Comparison of ENCODE assay signal across 1 cellular context in the genomic region with DNA sequence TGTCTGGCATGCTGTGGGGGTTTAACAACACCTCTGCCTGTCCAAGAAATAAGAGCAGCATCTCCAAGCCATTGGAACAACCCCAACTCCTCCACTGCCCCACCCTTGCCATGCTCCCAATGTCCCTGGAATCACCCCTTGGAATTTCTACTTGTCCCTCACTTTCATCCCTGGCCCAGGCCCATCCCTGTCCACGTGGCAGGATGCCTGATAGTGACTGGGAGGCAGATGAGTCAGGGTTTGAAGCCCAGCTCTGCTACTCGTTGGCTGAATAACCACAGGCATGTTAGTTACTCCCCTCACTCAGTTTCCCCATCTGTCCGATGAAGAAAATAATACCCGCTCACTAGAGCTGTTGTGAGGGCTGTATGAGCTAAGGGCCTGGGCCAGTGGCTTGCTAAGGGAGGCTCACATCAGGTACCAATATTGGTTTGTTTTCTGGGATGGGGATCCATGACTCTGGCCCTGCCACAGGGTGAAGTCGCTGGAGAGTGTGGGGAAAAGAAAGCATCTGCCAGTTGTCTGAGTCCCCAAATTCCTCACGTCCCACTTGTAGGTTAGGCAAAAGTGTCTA.
TF ChIP-seq lines count a peak whose summit lies in the region.

No MANE protein-coding gene starts in this region.

TF ChIP-seq in K562, 482 proteins besides CTCF, POLR2A, EP300 and RAD21 (continued from another document):
- TF ChIP-seq, protein P1, sequence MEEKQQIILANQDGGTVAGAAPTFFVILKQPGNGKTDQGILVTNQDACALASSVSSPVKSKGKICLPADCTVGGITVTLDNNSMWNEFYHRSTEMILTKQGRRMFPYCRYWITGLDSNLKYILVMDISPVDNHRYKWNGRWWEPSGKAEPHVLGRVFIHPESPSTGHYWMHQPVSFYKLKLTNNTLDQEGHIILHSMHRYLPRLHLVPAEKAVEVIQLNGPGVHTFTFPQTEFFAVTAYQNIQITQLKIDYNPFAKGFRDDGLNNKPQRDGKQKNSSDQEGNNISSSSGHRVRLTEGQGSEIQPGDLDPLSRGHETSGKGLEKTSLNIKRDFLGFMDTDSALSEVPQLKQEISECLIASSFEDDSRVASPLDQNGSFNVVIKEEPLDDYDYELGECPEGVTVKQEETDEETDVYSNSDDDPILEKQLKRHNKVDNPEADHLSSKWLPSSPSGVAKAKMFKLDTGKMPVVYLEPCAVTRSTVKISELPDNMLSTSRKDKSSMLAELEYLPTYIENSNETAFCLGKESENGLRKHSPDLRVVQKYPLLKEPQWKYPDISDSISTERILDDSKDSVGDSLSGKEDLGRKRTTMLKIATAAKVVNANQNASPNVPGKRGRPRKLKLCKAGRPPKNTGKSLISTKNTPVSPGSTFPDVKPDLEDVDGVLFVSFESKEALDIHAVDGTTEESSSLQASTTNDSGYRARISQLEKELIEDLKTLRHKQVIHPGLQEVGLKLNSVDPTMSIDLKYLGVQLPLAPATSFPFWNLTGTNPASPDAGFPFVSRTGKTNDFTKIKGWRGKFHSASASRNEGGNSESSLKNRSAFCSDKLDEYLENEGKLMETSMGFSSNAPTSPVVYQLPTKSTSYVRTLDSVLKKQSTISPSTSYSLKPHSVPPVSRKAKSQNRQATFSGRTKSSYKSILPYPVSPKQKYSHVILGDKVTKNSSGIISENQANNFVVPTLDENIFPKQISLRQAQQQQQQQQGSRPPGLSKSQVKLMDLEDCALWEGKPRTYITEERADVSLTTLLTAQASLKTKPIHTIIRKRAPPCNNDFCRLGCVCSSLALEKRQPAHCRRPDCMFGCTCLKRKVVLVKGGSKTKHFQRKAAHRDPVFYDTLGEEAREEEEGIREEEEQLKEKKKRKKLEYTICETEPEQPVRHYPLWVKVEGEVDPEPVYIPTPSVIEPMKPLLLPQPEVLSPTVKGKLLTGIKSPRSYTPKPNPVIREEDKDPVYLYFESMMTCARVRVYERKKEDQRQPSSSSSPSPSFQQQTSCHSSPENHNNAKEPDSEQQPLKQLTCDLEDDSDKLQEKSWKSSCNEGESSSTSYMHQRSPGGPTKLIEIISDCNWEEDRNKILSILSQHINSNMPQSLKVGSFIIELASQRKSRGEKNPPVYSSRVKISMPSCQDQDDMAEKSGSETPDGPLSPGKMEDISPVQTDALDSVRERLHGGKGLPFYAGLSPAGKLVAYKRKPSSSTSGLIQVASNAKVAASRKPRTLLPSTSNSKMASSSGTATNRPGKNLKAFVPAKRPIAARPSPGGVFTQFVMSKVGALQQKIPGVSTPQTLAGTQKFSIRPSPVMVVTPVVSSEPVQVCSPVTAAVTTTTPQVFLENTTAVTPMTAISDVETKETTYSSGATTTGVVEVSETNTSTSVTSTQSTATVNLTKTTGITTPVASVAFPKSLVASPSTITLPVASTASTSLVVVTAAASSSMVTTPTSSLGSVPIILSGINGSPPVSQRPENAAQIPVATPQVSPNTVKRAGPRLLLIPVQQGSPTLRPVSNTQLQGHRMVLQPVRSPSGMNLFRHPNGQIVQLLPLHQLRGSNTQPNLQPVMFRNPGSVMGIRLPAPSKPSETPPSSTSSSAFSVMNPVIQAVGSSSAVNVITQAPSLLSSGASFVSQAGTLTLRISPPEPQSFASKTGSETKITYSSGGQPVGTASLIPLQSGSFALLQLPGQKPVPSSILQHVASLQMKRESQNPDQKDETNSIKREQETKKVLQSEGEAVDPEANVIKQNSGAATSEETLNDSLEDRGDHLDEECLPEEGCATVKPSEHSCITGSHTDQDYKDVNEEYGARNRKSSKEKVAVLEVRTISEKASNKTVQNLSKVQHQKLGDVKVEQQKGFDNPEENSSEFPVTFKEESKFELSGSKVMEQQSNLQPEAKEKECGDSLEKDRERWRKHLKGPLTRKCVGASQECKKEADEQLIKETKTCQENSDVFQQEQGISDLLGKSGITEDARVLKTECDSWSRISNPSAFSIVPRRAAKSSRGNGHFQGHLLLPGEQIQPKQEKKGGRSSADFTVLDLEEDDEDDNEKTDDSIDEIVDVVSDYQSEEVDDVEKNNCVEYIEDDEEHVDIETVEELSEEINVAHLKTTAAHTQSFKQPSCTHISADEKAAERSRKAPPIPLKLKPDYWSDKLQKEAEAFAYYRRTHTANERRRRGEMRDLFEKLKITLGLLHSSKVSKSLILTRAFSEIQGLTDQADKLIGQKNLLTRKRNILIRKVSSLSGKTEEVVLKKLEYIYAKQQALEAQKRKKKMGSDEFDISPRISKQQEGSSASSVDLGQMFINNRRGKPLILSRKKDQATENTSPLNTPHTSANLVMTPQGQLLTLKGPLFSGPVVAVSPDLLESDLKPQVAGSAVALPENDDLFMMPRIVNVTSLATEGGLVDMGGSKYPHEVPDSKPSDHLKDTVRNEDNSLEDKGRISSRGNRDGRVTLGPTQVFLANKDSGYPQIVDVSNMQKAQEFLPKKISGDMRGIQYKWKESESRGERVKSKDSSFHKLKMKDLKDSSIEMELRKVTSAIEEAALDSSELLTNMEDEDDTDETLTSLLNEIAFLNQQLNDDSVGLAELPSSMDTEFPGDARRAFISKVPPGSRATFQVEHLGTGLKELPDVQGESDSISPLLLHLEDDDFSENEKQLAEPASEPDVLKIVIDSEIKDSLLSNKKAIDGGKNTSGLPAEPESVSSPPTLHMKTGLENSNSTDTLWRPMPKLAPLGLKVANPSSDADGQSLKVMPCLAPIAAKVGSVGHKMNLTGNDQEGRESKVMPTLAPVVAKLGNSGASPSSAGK (IDR thresholded peaks at IDR 0.05): 0 out of 2 replicates have a peak, but pooled peaks have one; percentile 27
- TF ChIP-seq KLF10 (CRISPR knock-in tag; IDR thresholded peaks at IDR 0.05) (no peak), ZBTB7A (IDR thresholded peaks at IDR 0.05; ENCODE audit: borderline replicate concordance, control insufficient read depth, low read depth, low read length) (no peak), DMBX1 (CRISPR knock-in tag; IDR thresholded peaks at IDR 0.05; ENCODE audit: borderline replicate concordance) (peak; percentile 54; the same call in 1 of the 2 replicates), ZNF584 (CRISPR knock-in tag; IDR thresholded peaks at IDR 0.05; ENCODE audit: low read depth) (0 out of 2 replicates have a peak, but pooled peaks have one; percentile 42), MAFK (IDR thresholded peaks at IDR 0.05; ENCODE audit: low read length) (no peak), FOSL1 (tag; conservative IDR thresholded peaks at IDR 0.05) (peak; percentile 45), RBM34 (IDR thresholded peaks at IDR 0.05; ENCODE audit: borderline replicate concordance, insufficient read depth, low read length) (no peak)
- TF ChIP-seq, protein P2, sequence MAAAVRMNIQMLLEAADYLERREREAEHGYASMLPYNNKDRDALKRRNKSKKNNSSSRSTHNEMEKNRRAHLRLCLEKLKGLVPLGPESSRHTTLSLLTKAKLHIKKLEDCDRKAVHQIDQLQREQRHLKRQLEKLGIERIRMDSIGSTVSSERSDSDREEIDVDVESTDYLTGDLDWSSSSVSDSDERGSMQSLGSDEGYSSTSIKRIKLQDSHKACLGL (CRISPR knock-in tag; IDR thresholded peaks at IDR 0.05; ENCODE audit: borderline replicate concordance, poor library complexity, severe bottlenecking): no peak
- TF ChIP-seq, protein P3, sequence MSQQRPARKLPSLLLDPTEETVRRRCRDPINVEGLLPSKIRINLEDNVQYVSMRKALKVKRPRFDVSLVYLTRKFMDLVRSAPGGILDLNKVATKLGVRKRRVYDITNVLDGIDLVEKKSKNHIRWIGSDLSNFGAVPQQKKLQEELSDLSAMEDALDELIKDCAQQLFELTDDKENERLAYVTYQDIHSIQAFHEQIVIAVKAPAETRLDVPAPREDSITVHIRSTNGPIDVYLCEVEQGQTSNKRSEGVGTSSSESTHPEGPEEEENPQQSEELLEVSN (IDR thresholded peaks at IDR 0.05; ENCODE audit: borderline replicate concordance in 1 of 2, extremely low read depth in 1 of 2, insufficient read depth in 1 of 2, insufficient read length in 1 of 2, low read depth in 1 of 2, low read length in 1 of 2, poor library complexity in 1 of 2, severe bottlenecking in 1 of 2): peak in 1 of 2 experiments; percentile 42
- TF ChIP-seq, protein P4, sequence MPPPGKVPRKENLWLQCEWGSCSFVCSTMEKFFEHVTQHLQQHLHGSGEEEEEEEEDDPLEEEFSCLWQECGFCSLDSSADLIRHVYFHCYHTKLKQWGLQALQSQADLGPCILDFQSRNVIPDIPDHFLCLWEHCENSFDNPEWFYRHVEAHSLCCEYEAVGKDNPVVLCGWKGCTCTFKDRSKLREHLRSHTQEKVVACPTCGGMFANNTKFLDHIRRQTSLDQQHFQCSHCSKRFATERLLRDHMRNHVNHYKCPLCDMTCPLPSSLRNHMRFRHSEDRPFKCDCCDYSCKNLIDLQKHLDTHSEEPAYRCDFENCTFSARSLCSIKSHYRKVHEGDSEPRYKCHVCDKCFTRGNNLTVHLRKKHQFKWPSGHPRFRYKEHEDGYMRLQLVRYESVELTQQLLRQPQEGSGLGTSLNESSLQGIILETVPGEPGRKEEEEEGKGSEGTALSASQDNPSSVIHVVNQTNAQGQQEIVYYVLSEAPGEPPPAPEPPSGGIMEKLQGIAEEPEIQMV (tag; conservative IDR thresholded peaks at IDR 0.05; ENCODE audit: low read depth): no peak
- TF ChIP-seq, protein P5, sequence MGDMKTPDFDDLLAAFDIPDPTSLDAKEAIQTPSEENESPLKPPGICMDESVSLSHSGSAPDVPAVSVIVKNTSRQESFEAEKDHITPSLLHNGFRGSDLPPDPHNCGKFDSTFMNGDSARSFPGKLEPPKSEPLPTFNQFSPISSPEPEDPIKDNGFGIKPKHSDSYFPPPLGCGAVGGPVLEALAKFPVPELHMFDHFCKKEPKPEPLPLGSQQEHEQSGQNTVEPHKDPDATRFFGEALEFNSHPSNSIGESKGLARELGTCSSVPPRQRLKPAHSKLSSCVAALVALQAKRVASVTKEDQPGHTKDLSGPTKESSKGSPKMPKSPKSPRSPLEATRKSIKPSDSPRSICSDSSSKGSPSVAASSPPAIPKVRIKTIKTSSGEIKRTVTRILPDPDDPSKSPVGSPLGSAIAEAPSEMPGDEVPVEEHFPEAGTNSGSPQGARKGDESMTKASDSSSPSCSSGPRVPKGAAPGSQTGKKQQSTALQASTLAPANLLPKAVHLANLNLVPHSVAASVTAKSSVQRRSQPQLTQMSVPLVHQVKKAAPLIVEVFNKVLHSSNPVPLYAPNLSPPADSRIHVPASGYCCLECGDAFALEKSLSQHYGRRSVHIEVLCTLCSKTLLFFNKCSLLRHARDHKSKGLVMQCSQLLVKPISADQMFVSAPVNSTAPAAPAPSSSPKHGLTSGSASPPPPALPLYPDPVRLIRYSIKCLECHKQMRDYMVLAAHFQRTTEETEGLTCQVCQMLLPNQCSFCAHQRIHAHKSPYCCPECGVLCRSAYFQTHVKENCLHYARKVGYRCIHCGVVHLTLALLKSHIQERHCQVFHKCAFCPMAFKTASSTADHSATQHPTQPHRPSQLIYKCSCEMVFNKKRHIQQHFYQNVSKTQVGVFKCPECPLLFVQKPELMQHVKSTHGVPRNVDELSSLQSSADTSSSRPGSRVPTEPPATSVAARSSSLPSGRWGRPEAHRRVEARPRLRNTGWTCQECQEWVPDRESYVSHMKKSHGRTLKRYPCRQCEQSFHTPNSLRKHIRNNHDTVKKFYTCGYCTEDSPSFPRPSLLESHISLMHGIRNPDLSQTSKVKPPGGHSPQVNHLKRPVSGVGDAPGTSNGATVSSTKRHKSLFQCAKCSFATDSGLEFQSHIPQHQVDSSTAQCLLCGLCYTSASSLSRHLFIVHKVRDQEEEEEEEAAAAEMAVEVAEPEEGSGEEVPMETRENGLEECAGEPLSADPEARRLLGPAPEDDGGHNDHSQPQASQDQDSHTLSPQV (IDR thresholded peaks at IDR 0.05): 0 out of 2 replicates have a peak, but pooled peaks have one; percentile 24
- TF ChIP-seq, protein P6, sequence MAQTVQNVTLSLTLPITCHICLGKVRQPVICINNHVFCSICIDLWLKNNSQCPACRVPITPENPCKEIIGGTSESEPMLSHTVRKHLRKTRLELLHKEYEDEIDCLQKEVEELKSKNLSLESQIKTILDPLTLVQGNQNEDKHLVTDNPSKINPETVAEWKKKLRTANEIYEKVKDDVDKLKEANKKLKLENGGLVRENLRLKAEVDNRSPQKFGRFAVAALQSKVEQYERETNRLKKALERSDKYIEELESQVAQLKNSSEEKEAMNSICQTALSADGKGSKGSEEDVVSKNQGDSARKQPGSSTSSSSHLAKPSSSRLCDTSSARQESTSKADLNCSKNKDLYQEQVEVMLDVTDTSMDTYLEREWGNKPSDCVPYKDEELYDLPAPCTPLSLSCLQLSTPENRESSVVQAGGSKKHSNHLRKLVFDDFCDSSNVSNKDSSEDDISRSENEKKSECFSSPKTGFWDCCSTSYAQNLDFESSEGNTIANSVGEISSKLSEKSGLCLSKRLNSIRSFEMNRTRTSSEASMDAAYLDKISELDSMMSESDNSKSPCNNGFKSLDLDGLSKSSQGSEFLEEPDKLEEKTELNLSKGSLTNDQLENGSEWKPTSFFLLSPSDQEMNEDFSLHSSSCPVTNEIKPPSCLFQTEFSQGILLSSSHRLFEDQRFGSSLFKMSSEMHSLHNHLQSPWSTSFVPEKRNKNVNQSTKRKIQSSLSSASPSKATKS (CRISPR knock-in tag; IDR thresholded peaks at IDR 0.05): no peak
- TF ChIP-seq, protein P7, sequence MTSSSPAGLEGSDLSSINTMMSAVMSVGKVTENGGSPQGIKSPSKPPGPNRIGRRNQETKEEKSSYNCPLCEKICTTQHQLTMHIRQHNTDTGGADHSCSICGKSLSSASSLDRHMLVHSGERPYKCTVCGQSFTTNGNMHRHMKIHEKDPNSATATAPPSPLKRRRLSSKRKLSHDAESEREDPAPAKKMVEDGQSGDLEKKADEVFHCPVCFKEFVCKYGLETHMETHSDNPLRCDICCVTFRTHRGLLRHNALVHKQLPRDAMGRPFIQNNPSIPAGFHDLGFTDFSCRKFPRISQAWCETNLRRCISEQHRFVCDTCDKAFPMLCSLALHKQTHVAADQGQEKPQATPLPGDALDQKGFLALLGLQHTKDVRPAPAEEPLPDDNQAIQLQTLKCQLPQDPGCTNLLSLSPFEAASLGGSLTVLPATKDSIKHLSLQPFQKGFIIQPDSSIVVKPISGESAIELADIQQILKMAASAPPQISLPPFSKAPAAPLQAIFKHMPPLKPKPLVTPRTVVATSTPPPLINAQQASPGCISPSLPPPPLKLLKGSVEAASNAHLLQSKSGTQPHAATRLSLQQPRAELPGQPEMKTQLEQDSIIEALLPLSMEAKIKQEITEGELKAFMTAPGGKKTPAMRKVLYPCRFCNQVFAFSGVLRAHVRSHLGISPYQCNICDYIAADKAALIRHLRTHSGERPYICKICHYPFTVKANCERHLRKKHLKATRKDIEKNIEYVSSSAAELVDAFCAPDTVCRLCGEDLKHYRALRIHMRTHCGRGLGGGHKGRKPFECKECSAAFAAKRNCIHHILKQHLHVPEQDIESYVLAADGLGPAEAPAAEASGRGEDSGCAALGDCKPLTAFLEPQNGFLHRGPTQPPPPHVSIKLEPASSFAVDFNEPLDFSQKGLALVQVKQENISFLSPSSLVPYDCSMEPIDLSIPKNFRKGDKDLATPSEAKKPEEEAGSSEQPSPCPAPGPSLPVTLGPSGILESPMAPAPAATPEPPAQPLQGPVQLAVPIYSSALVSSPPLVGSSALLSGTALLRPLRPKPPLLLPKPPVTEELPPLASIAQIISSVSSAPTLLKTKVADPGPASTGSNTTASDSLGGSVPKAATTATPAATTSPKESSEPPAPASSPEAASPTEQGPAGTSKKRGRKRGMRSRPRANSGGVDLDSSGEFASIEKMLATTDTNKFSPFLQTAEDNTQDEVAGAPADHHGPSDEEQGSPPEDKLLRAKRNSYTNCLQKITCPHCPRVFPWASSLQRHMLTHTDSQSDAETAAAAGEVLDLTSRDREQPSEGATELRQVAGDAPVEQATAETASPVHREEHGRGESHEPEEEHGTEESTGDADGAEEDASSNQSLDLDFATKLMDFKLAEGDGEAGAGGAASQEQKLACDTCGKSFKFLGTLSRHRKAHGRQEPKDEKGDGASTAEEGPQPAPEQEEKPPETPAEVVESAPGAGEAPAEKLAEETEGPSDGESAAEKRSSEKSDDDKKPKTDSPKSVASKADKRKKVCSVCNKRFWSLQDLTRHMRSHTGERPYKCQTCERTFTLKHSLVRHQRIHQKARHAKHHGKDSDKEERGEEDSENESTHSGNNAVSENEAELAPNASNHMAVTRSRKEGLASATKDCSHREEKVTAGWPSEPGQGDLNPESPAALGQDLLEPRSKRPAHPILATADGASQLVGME (CRISPR knock-in tag; IDR thresholded peaks at IDR 0.05): no peak
